Comparison of ENCODE assay signal across 19 cellular contexts in the genomic region with DNA sequence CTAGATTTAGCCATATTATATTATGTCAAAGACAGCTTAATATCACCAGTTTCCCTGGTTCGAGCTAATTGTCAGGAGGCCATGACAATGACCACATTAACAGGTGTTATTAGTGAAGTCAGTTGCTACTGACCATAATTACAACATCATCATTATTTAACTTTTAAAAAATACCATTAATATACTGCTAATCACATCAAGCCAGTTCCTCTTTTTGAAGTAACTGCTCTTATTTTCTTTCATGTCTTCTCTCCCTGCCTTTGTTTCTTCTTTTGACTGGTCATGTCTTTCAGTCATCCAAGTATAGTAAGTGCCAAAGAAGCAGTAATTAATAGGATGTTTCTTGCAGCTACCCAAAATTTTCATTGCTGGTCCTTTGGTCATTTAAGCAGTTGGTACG.
"Had no signal": no experiment of that assay in that cellular context is flagged by ENCODE, and none has a peak within 500 bp of the region (broad histone marks: within the 10 kb centered on the region; RNA-seq: fewer than 3 reads in every experiment).

No MANE protein-coding gene starts in this region.

- H3K9me3 Mint-ChIP-seq: natural killer cell; neural crest cell; stimulated activated naive B cell treated with anti-CD40 and anti-IgM and Interleukin-4, amounts not matched to agents 10 μg/mL and 1 μg/mL and 100 μg/mL, for 72 hours; stimulated activated naive CD8-positive, alpha-beta T cell treated with anti-CD3 and anti-CD28 coated beads, Interleukin-15, amount 100 ng/mL, for 72 hours had no signal

- H3K4me3 ChIP-seq: hepatocyte, mucosa of descending colon, ovary, testis, tibial nerve had no signal

- H3K27me3 Mint-ChIP-seq: progenitor cell of endocrine pancreas; stimulated activated naive B cell treated with anti-CD40 and anti-IgM and Interleukin-4, amounts not matched to agents 10 μg/mL and 1 μg/mL and 100 μg/mL, for 72 hours; stimulated activated naive CD8-positive, alpha-beta T cell treated with anti-CD3 and anti-CD28 coated beads, Interleukin-15, amount 100 ng/mL, for 72 hours had no signal

- H3K9me3 ChIP-seq: mucosa of descending colon, ovary, testis, tibial nerve had no signal

- ATAC-seq: esophagus mucosa; left cardiac atrium; mucosa of descending colon; natural killer cell; sciatic nerve; stimulated activated naive B cell treated with anti-CD40 and anti-IgM and Interleukin-4, amounts not matched to agents 10 μg/mL and 1 μg/mL and 100 μg/mL, for 72 hours; stimulated activated naive CD8-positive, alpha-beta T cell treated with anti-CD3 and anti-CD28 coated beads, Interleukin-15, amount 100 ng/mL, for 72 hours had no signal

- DNase-seq: effector memory CD4-positive, alpha-beta T cell; kidney; left cardiac atrium; mucosa of descending colon; natural killer cell; nucleus accumbens; ovary; stimulated activated CD4-positive, alpha-beta T cell treated with anti-CD3 and anti-CD28 coated beads, Interleukin-2, amount 100 ng/mL, for 24 hours; stimulated activated CD4-positive, alpha-beta T cell treated with anti-CD3 and anti-CD28 coated beads, Interleukin-4, amount 100 ng/mL, for 4 hours; stimulated activated naive B cell treated with anti-CD40 and anti-IgM and Interleukin-4, amounts not matched to agents 10 μg/mL and 1 μg/mL and 100 μg/mL, for 72 hours; stimulated activated naive CD8-positive, alpha-beta T cell treated with anti-CD3 and anti-CD28 coated beads, Interleukin-15, amount 100 ng/mL, for 72 hours; testis had no signal

- H3K4me3 Mint-ChIP-seq: natural killer cell; neural crest cell; stimulated activated naive B cell treated with anti-CD40 and anti-IgM and Interleukin-4, amounts not matched to agents 10 μg/mL and 1 μg/mL and 100 μg/mL, for 72 hours; stimulated activated naive CD8-positive, alpha-beta T cell treated with anti-CD3 and anti-CD28 coated beads, Interleukin-15, amount 100 ng/mL, for 72 hours had no signal

- H3K27ac Mint-ChIP-seq: natural killer cell; stimulated activated naive B cell treated with anti-CD40 and anti-IgM and Interleukin-4, amounts not matched to agents 10 μg/mL and 1 μg/mL and 100 μg/mL, for 72 hours; stimulated activated naive CD8-positive, alpha-beta T cell treated with anti-CD3 and anti-CD28 coated beads, Interleukin-15, amount 100 ng/mL, for 72 hours had no signal

- FAIRE-seq: endometrium, kidney had no signal

- H3K27me3 ChIP-seq: hepatocyte, ovary, testis, tibial nerve had no signal

- H3K36me3 ChIP-seq: ovary, tibial nerve had no signal

- H3K27ac ChIP-seq: ovary had no signal

- H3K36me3 Mint-ChIP-seq: natural killer cell; stimulated activated naive B cell treated with anti-CD40 and anti-IgM and Interleukin-4, amounts not matched to agents 10 μg/mL and 1 μg/mL and 100 μg/mL, for 72 hours had no signal
